21 cellular contexts compared by ENCODE assay signal in genomic region chr13:98155475-98156111, GRCh38. TPM values are rescaled to one million over a fixed set of nuclear protein-coding genes. Genes with fewer than 3 reads are reported as not detected.
A peak's percentile ranks its signal among the peaks of the same experiment; 100 is the strongest.
DNase-seq lines count a peak whose midpoint lies in the region; ATAC-seq and TF ChIP-seq lines count a peak whose summit lies in the region.
"Had no signal": no experiment of that assay in that cellular context is flagged by ENCODE, and none has a peak within 500 bp of the region (broad histone marks: within the 10 kb centered on the region; RNA-seq: fewer than 3 reads in every experiment).

No MANE protein-coding gene starts in this region.

- no peaks in the 10 kb centered on the region for H3K9me3 ChIP-seq in testis

- in situ Hi-C loops in GM13977 (cut with MboI; ENCODE audit: low pct_unique_long_range_greater_than_20kb, low sequenced_read_pairs, unreplicated experiment) = no loop called here

- H3K27ac ChIP-seq in testis = no peak overlapping the region

- no peaks in the 10 kb centered on the region for H3K36me3 ChIP-seq in testis (ENCODE audit: low read depth, missing control alignments)

- 83 to 84% methylated on average over 5 of the region's 5 CpGs for WGBS in testis, 2 donors

- TF ChIP-seq CTCF in fibroblast of mammary gland (conservative IDR thresholded peaks at IDR 0.05; ENCODE audit: control insufficient read depth, insufficient read depth, low read depth, low read length) = no peak
- TF ChIP-seq CTCF in testis (IDR thresholded peaks at IDR 0.05) = no peak
- TF ChIP-seq CTCF in GM13977 (IDR thresholded peaks at IDR 0.05; ENCODE audit: extremely low read depth, insufficient read depth, missing control alignments) = no peak

- intact Hi-C loops in testis (cut with DNase I; ENCODE audit: low total_unique reads) = no loop called here
- intact Hi-C loops in head of caudate nucleus (cut with DNase I) = no loop called here

- H3K4me3 ChIP-seq in fibroblast of mammary gland (ENCODE audit: control insufficient read depth, low read depth, low read length) (no peak overlapping the region), testis (no peak overlapping the region)

- H3K4me1 ChIP-seq in testis = no peaks in the 10 kb centered on the region

- ATAC-seq in SK-N-SH treated with all-trans-retinoic acid at 6 μM for 48 hours = peak; percentile 60
- ATAC-seq in HG03342 (IDR thresholded peaks at IDR 0.05; ENCODE audit: unreplicated experiment) = no peak
- ATAC-seq: natural killer cell had no signal

- no peak for TF ChIP-seq POLR2A in testis (IDR thresholded peaks at IDR 0.05)

- H3K27me3 ChIP-seq in testis = no peaks in the 10 kb centered on the region

- DNase-seq in HCEC 1CT = peak; percentile 79
- DNase-seq in fibroblast of mammary gland (ENCODE audit: low read depth) = peak; percentile 82
- DNase-seq in testis = peak; percentile 32
- no peak for DNase-seq in GM13977 (ENCODE audit: low spot score)
- DNase-seq in head of caudate nucleus = no peak
- DNase-seq: activated CD4-positive, alpha-beta T cell treated with anti-CD3 and anti-CD28 coated beads for 1 hour; activated CD8-positive, alpha-beta memory T cell treated with anti-CD3 and anti-CD28 coated beads, Interleukin-2, amount 50 U/mL, for 48 hours; activated naive CD4-positive, alpha-beta T cell treated with anti-CD3 and anti-CD28 coated beads for 36 hours; CD4-positive, CD25-positive, alpha-beta regulatory T cell; Karpas-422; natural killer cell; NCI-H526; retina; RPMI8226; stimulated activated CD4-positive, alpha-beta T cell treated with anti-CD3 and anti-CD28 coated beads, Interleukin-2, amount 100 ng/mL, for 24 hours had no signal

TF ChIP-seq in SK-N-SH treated with all-trans-retinoic acid at 6 μM for 48 hours, 23 proteins besides CTCF, POLR2A, EP300 and RAD21:
- TF ChIP-seq GLIS3 (CRISPR knock-in tag; IDR thresholded peaks at IDR 0.05) (no peak), SNAI2 (CRISPR knock-in tag; IDR thresholded peaks at IDR 0.05) (no peak), ZFP3 (CRISPR knock-in tag; IDR thresholded peaks at IDR 0.05) (no peak), TCF4 (CRISPR knock-in tag; IDR thresholded peaks at IDR 0.05; ENCODE audit: borderline replicate concordance) (no peak), CSDC2 (CRISPR knock-in tag; IDR thresholded peaks at IDR 0.05) (no peak), PATZ1 (CRISPR knock-in tag; IDR thresholded peaks at IDR 0.05; ENCODE audit: borderline replicate concordance) (no peak), ESRRG (CRISPR knock-in tag; IDR thresholded peaks at IDR 0.05) (no peak), ZNF70 (CRISPR knock-in tag; IDR thresholded peaks at IDR 0.05) (no peak), ISL1 (CRISPR knock-in tag; IDR thresholded peaks at IDR 0.05) (no peak), CREB5 (CRISPR knock-in tag; IDR thresholded peaks at IDR 0.05; ENCODE audit: low read depth) (no peak), RARB (CRISPR knock-in tag; IDR thresholded peaks at IDR 0.05) (no peak), ZNF8 (CRISPR knock-in tag; IDR thresholded peaks at IDR 0.05) (no peak), ZNF565 (CRISPR knock-in tag; conservative IDR thresholded peaks at IDR 0.05; ENCODE audit: low read depth) (no peak), OSR1 (CRISPR knock-in tag; IDR thresholded peaks at IDR 0.05) (no peak), ARNTL (CRISPR knock-in tag; IDR thresholded peaks at IDR 0.05; ENCODE audit: borderline replicate concordance, low read depth) (no peak), BACH2 (CRISPR knock-in tag; IDR thresholded peaks at IDR 0.05; ENCODE audit: borderline replicate concordance) (no peak), ZFP30 (CRISPR knock-in tag; IDR thresholded peaks at IDR 0.05) (no peak)
- TF ChIP-seq, protein P1, sequence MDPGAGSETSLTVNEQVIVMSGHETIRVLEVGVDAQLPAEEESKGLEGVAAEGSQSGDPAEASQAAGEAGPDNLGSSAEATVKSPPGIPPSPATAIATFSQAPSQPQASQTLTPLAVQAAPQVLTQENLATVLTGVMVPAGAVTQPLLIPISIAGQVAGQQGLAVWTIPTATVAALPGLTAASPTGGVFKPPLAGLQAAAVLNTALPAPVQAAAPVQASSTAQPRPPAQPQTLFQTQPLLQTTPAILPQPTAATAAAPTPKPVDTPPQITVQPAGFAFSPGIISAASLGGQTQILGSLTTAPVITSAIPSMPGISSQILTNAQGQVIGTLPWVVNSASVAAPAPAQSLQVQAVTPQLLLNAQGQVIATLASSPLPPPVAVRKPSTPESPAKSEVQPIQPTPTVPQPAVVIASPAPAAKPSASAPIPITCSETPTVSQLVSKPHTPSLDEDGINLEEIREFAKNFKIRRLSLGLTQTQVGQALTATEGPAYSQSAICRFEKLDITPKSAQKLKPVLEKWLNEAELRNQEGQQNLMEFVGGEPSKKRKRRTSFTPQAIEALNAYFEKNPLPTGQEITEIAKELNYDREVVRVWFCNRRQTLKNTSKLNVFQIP (CRISPR knock-in tag; IDR thresholded peaks at IDR 0.05; ENCODE audit: borderline replicate concordance, low read depth) = no peak
- TF ChIP-seq, protein P2, sequence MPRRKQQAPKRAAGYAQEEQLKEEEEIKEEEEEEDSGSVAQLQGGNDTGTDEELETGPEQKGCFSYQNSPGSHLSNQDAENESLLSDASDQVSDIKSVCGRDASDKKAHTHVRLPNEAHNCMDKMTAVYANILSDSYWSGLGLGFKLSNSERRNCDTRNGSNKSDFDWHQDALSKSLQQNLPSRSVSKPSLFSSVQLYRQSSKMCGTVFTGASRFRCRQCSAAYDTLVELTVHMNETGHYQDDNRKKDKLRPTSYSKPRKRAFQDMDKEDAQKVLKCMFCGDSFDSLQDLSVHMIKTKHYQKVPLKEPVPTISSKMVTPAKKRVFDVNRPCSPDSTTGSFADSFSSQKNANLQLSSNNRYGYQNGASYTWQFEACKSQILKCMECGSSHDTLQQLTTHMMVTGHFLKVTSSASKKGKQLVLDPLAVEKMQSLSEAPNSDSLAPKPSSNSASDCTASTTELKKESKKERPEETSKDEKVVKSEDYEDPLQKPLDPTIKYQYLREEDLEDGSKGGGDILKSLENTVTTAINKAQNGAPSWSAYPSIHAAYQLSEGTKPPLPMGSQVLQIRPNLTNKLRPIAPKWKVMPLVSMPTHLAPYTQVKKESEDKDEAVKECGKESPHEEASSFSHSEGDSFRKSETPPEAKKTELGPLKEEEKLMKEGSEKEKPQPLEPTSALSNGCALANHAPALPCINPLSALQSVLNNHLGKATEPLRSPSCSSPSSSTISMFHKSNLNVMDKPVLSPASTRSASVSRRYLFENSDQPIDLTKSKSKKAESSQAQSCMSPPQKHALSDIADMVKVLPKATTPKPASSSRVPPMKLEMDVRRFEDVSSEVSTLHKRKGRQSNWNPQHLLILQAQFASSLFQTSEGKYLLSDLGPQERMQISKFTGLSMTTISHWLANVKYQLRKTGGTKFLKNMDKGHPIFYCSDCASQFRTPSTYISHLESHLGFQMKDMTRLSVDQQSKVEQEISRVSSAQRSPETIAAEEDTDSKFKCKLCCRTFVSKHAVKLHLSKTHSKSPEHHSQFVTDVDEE (CRISPR knock-in tag; IDR thresholded peaks at IDR 0.05) = no peak
- TF ChIP-seq, protein P3, sequence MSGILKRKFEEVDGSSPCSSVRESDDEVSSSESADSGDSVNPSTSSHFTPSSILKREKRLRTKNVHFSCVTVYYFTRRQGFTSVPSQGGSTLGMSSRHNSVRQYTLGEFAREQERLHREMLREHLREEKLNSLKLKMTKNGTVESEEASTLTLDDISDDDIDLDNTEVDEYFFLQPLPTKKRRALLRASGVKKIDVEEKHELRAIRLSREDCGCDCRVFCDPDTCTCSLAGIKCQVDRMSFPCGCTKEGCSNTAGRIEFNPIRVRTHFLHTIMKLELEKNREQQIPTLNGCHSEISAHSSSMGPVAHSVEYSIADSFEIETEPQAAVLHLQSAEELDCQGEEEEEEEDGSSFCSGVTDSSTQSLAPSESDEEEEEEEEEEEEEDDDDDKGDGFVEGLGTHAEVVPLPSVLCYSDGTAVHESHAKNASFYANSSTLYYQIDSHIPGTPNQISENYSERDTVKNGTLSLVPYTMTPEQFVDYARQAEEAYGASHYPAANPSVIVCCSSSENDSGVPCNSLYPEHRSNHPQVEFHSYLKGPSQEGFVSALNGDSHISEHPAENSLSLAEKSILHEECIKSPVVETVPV (CRISPR knock-in tag; IDR thresholded peaks at IDR 0.05) = no peak

RNA-seq across cellular contexts. Expression of gene FARP1, which starts 12.7 kb away (rescaled TPM):
- total RNA-seq in testis = 10 to 100 TPM; 54.0 to 69.1 TPM
- 130 TPM for polyA plus RNA-seq in testis (ENCODE audit: insufficient read depth, low read depth, low replicate concordance)

RNA-seq across cellular contexts. Expression of gene RNF113B, which starts 21.5 kb away (rescaled TPM):
- 10 to 100 TPM; 33.6 to 41.5 TPM for total RNA-seq in testis
- 117 TPM for polyA plus RNA-seq in testis (ENCODE audit: insufficient read depth, low read depth, low replicate concordance)
- total RNA-seq: activated naive CD4-positive, alpha-beta T cell treated with anti-CD3 and anti-CD28 coated beads for 36 hours; CD4-positive, CD25-positive, alpha-beta regulatory T cell; H1; lower leg skin; natural killer cell; T-helper 1 cell treated with Interleukin-12 subunit alpha and Interleukin-12 subunit beta and Interleukin-4 antibody, amounts not matched to agents 30 ng/mL and 1 ng/mL, for 36 hours had no signal
- polyA plus RNA-seq: CD4-positive, CD25-positive, alpha-beta regulatory T cell; H1; thymus had no signal

Comparison
In these comparisons a context has a peak if more than half of its experiments do, and no peak if none do; other contexts are left out.
1. DNase-seq: peak in HCEC 1CT (single experiment), fibroblast of mammary gland (single experiment) and testis (single experiment); none in GM13977 (single experiment) and head of caudate nucleus (0 of 42).